In the genomic region with DNA sequence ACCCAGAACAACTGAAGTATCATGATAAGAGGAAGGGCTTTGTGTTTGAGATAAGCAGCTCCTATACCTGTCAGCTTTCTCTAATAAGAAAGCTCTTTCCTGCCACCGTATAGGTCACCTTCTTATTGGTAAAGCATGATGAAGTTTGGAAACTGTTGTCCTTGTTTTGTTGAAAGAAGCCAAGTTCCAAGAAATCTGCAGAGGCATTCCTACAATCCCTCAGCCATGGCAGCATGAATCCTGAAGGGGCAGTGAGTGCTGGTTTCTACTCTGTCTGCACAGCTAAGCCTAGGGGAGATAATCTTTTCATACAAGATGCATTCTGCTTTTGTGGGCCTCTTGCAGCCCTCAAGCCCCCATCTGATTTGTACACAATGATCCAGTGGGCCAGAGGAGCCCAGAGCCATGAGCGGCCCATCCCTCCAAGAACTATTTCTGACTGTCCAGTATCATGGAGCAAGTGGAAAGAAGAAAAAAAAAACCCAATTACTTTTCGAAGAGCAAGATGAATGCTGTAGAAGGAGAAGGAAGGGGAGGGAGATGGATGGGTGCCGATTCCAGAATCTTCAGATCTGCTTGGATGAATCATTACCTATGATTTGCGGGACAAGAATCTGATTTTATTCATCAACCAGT, we compare ENCODE assay signal across 11 cellular contexts. TPM values are rescaled to one million over a fixed set of nuclear protein-coding genes. Genes with fewer than 3 reads are reported as not detected.
DNase-seq lines count a peak whose midpoint lies in the region; ATAC-seq and TF ChIP-seq lines count a peak whose summit lies in the region.
"Had no signal": no experiment of that assay in that cellular context is flagged by ENCODE, and none has a peak within 500 bp of the region (broad histone marks: within the 10 kb centered on the region; RNA-seq: fewer than 3 reads in every experiment).

No MANE protein-coding gene starts in this region.

- H3K27ac Mint-ChIP-seq in activated naive CD8-positive, alpha-beta T cell treated with anti-CD3 and anti-CD28 coated beads, Interleukin-2, amount 10 ng/mL, durations not matched to agents 7 days and 5 days: no peak overlapping the region
- no peak overlapping the region for H3K27ac Mint-ChIP-seq in activated naive CD8-positive, alpha-beta T cell treated with anti-CD3 and anti-CD28 coated beads for 36 hours
- H3K27ac Mint-ChIP-seq: dendritic cell treated with granulocyte-macrophage colony-stimulating factor and Interleukin-4, amounts not matched to agents 40 ng/mL and 50 ng/mL, for 4 days had no signal

- H3K27me3 Mint-ChIP-seq in activated naive CD8-positive, alpha-beta T cell treated with anti-CD3 and anti-CD28 coated beads, Interleukin-2, amount 10 ng/mL, durations not matched to agents 7 days and 5 days: peaks cover 58% of the 10 kb centered on the region
- peaks cover 61% of the 10 kb centered on the region for H3K27me3 Mint-ChIP-seq in activated naive CD8-positive, alpha-beta T cell treated with anti-CD3 and anti-CD28 coated beads for 36 hours

- H4K20me1 ChIP-seq in Karpas-422 (ENCODE audit: insufficient read depth, low read depth, low read length): no peaks in the 10 kb centered on the region

- peak overlapping the region; percentile 16 for H3K4me3 Mint-ChIP-seq in activated naive CD8-positive, alpha-beta T cell treated with anti-CD3 and anti-CD28 coated beads, Interleukin-2, amount 10 ng/mL, durations not matched to agents 7 days and 5 days
- H3K4me3 Mint-ChIP-seq in activated naive CD8-positive, alpha-beta T cell treated with anti-CD3 and anti-CD28 coated beads for 36 hours: no peak overlapping the region

- no peaks in the 10 kb centered on the region for H3K27me3 ChIP-seq in duodenal mucosa (ENCODE audit: control insufficient read depth in 1 of 2, insufficient read depth in 2 of 2, low read length in 2 of 2)
- no peaks in the 10 kb centered on the region for H3K27me3 ChIP-seq in upper lobe of right lung
- H3K27me3 ChIP-seq in Karpas-422 (ENCODE audit: low read length): no peaks in the 10 kb centered on the region
- peaks cover 0 to 44% (median 12%) of the 10 kb centered on the region in 45 donors for H3K27me3 ChIP-seq in dorsolateral prefrontal cortex

- TF ChIP-seq CTCF in upper lobe of right lung (IDR thresholded peaks at IDR 0.05): no peak
- TF ChIP-seq CTCF in dorsolateral prefrontal cortex (IDR thresholded peaks at IDR 0.05 in 54 of 56, conservative IDR thresholded peaks at IDR 0.05 in 2 of 56; ENCODE audit: low read depth in 1 of 56, partially characterized antibody in 56 of 56): no peak

- H3K4me2 ChIP-seq in Karpas-422 (ENCODE audit: low read depth, low read length, poor library complexity, severe bottlenecking): no peak overlapping the region
- H3K4me2 ChIP-seq: BLaER1 had no signal

- H3K4me1 Mint-ChIP-seq in activated naive CD8-positive, alpha-beta T cell treated with anti-CD3 and anti-CD28 coated beads, Interleukin-2, amount 10 ng/mL, durations not matched to agents 7 days and 5 days: peaks cover 13% of the 10 kb centered on the region
- peaks cover 10% of the 10 kb centered on the region for H3K4me1 Mint-ChIP-seq in activated naive CD8-positive, alpha-beta T cell treated with anti-CD3 and anti-CD28 coated beads for 36 hours

- no peak overlapping the region for H3K4me3 ChIP-seq in duodenal mucosa (ENCODE audit: low read depth in 1 of 2, low read length in 2 of 2)
- no peak overlapping the region for H3K4me3 ChIP-seq in mesodermal cell (ENCODE audit: extremely low read depth, insufficient read depth, low read length, poor library complexity, severe bottlenecking)
- H3K4me3 ChIP-seq in upper lobe of right lung: peak overlapping the region; percentile 60
- no peak overlapping the region for H3K4me3 ChIP-seq in Karpas-422 (ENCODE audit: low read length)
- peak overlapping the region in 24 of 59 donors; percentile 45 to 73 (median 61) for H3K4me3 ChIP-seq in dorsolateral prefrontal cortex
- H3K4me3 ChIP-seq: BLaER1 had no signal

- no peak for ATAC-seq in activated naive CD8-positive, alpha-beta T cell treated with anti-CD3 and anti-CD28 coated beads, Interleukin-2, amount 10 ng/mL, durations not matched to agents 7 days and 5 days (ENCODE audit: low read depth)
- no peak for ATAC-seq in upper lobe of right lung

- no peaks in the 10 kb centered on the region for H3K9me3 ChIP-seq in duodenal mucosa (ENCODE audit: control insufficient read depth in 1 of 2, low read length in 2 of 2)
- no peaks in the 10 kb centered on the region for H3K9me3 ChIP-seq in mesodermal cell (ENCODE audit: control insufficient read depth, low read length)
- no peaks in the 10 kb centered on the region for H3K9me3 ChIP-seq in upper lobe of right lung
- H3K9me3 ChIP-seq in Karpas-422 (ENCODE audit: low read length): no peaks in the 10 kb centered on the region
- H3K9me3 ChIP-seq: BLaER1 had no signal

- H3K79me2 ChIP-seq in Karpas-422 (ENCODE audit: low read length): no peaks in the 10 kb centered on the region

- H3K9me2 ChIP-seq in Karpas-422 (replicated peaks; ENCODE audit: insufficient read depth, low read length): no peaks in the 10 kb centered on the region

- intact Hi-C loops in upper lobe of right lung (cut with DNase I) (no loop called here), dorsolateral prefrontal cortex (cut with DNase I) (loop anchor here (2.0 to 10.0 kb wide), 3 partner anchors 406 to 754 kb away; no protein-coding TSS in a partner anchor)

- POLR2A ChIA-PET in activated naive CD8-positive, alpha-beta T cell treated with anti-CD3 and anti-CD28 coated beads, Interleukin-2, amount 10 ng/mL, durations not matched to agents 7 days and 5 days (lab: Charles Lee): no interaction called here

- peaks cover 6 to 13% of the 10 kb centered on the region in 2 donors for H3K4me1 ChIP-seq in duodenal mucosa (ENCODE audit: control insufficient read depth in 1 of 2, insufficient read depth in 2 of 2, low read length in 2 of 2)
- H3K4me1 ChIP-seq in mesodermal cell (ENCODE audit: control insufficient read depth, insufficient read depth, low read length, poor library complexity, severe bottlenecking): peaks cover 21% of the 10 kb centered on the region
- peaks cover 4% of the 10 kb centered on the region for H3K4me1 ChIP-seq in upper lobe of right lung
- no peaks in the 10 kb centered on the region for H3K4me1 ChIP-seq in Karpas-422 (ENCODE audit: low read length)

- peaks cover 3 to 5% of the 10 kb centered on the region in 2 donors for H3K36me3 ChIP-seq in duodenal mucosa (ENCODE audit: control insufficient read depth in 1 of 2, insufficient read depth in 2 of 2, low read length in 2 of 2)
- H3K36me3 ChIP-seq in mesodermal cell (ENCODE audit: control insufficient read depth, insufficient read depth, low read length): peaks cover 23% of the 10 kb centered on the region
- peaks cover 18% of the 10 kb centered on the region for H3K36me3 ChIP-seq in upper lobe of right lung
- no peaks in the 10 kb centered on the region for H3K36me3 ChIP-seq in Karpas-422 (ENCODE audit: insufficient read depth, low read length)
- H3K36me3 ChIP-seq: BLaER1 had no signal

- no peaks in the 10 kb centered on the region for H3K9me3 Mint-ChIP-seq in activated naive CD8-positive, alpha-beta T cell treated with anti-CD3 and anti-CD28 coated beads, Interleukin-2, amount 10 ng/mL, durations not matched to agents 7 days and 5 days
- no peaks in the 10 kb centered on the region for H3K9me3 Mint-ChIP-seq in activated naive CD8-positive, alpha-beta T cell treated with anti-CD3 and anti-CD28 coated beads for 36 hours
- H3K9me3 Mint-ChIP-seq: dendritic cell treated with granulocyte-macrophage colony-stimulating factor and Interleukin-4, amounts not matched to agents 40 ng/mL and 50 ng/mL, for 4 days had no signal

- H2AFZ ChIP-seq in Karpas-422 (ENCODE audit: low read length): no peak overlapping the region

- DNase-seq in activated naive CD8-positive, alpha-beta T cell treated with anti-CD3 and anti-CD28 coated beads, Interleukin-2, amount 10 ng/mL, durations not matched to agents 7 days and 5 days: no peak
- no peak for DNase-seq in activated naive CD8-positive, alpha-beta T cell treated with anti-CD3 and anti-CD28 coated beads for 36 hours
- DNase-seq in upper lobe of right lung (no peak), CD1c-positive myeloid dendritic cell (ENCODE audit: extremely low spot score) (no peak), Karpas-422 (no peak), dorsolateral prefrontal cortex (no peak)
- DNase-seq: NCI-H2029 had no signal

- WGBS in mesodermal cell (ENCODE audit: insufficient coverage in 2 of 2), 2 experiments: 100% methylated on average over 2 of the region's 5 CpGs; no CpG with 5 or more reads in 1 of the 2 experiments

- H3K27ac ChIP-seq in duodenal mucosa (ENCODE audit: low read depth, low read length) (peak overlapping the region; percentile 71), mesodermal cell (ENCODE audit: low read depth, low read length, severe bottlenecking) (peak overlapping the region; percentile 88), upper lobe of right lung (peak overlapping the region; percentile 91), Karpas-422 (ENCODE audit: low read length) (no peak overlapping the region), dorsolateral prefrontal cortex (peak overlapping the region in 1 of 59 donors; percentile 81)
- H3K27ac ChIP-seq: BLaER1 had no signal

- no peaks in the 10 kb centered on the region for H3K36me3 Mint-ChIP-seq in activated naive CD8-positive, alpha-beta T cell treated with anti-CD3 and anti-CD28 coated beads, Interleukin-2, amount 10 ng/mL, durations not matched to agents 7 days and 5 days
- H3K36me3 Mint-ChIP-seq in activated naive CD8-positive, alpha-beta T cell treated with anti-CD3 and anti-CD28 coated beads for 36 hours: no peaks in the 10 kb centered on the region

- H3K9ac ChIP-seq in duodenal mucosa (ENCODE audit: low read depth in 1 of 2, low read length in 2 of 2) (no peak overlapping the region), Karpas-422 (ENCODE audit: low read length) (no peak overlapping the region)
- H3K9ac ChIP-seq: BLaER1 had no signal

RNA-seq across cellular contexts. Expression of gene THBS1, which starts 1.9 kb away (rescaled TPM):
- total RNA-seq in activated naive CD8-positive, alpha-beta T cell treated with anti-CD3 and anti-CD28 coated beads, Interleukin-2, amount 10 ng/mL, durations not matched to agents 7 days and 5 days: 1 to 10 TPM; 5.4 to 6.0 TPM
- under 1 TPM; 0.62 to 0.68 TPM for total RNA-seq in activated naive CD8-positive, alpha-beta T cell treated with anti-CD3 and anti-CD28 coated beads for 36 hours
- polyA plus RNA-seq in mesodermal cell (2013, experiment 1 of 2): 81.2 TPM
- polyA plus RNA-seq in mesodermal cell (2013, experiment 2 of 2): 74.4 TPM
- total RNA-seq in upper lobe of right lung (377 TPM), dorsolateral prefrontal cortex (10 to 100 TPM in 54 of 120 experiments, 1 to 10 TPM in 66; 2.4 to 69.0 (median 9.2) TPM)
- total RNA-seq in Karpas-422 (2014; rRNA removed; shearing (Covaris generic); ENCODE audit: low replicate concordance): not detected in 2 replicates
